9 cellular contexts compared by ENCODE assay signal in the genomic region with DNA sequence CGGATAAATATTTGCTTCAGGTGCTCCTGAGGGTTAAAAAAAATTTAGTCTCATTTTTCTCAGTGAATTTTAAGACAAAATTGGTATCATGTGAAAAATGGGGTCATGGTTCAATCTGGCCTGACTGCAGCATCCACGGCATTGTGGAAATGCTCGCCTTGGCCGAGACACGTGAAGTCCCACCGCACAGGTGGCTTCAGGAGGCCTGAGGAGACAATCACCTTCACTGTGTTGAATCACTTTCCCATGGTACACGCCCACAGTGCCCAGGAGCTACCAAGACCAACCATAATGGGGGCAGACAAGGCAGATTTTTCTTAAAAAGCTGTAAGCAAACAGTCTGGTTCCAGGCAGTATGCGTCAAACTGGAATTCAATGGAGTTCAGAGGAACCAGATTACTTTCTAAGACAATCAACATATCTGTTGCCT. TPM values are rescaled to one million over a fixed set of nuclear protein-coding genes. Genes with fewer than 3 reads are reported as not detected.
DNase-seq lines count a peak whose midpoint lies in the region; ATAC-seq and TF ChIP-seq lines count a peak whose summit lies in the region.
"Had no signal": no experiment of that assay in that cellular context is flagged by ENCODE, and none has a peak within 500 bp of the region (broad histone marks: within the 10 kb centered on the region; RNA-seq: fewer than 3 reads in every experiment).

No MANE protein-coding gene starts in this region.

- no peak for ATAC-seq in Panc1
- ATAC-seq in right cardiac atrium: no peak
- ATAC-seq: T-helper 17 cell had no signal

- H3K4me1 Mint-ChIP-seq in CD8-positive, alpha-beta memory T cell: peaks cover 8 to 20% (median 20%) of the 10 kb centered on the region in 3 donors

- POLR2A ChIA-PET in CD8-positive, alpha-beta memory T cell (lab: Charles Lee): no interaction called here
- POLR2A ChIA-PET in Panc1 (lab: Charles Lee): interaction anchor here (0.5 kb wide), 1 partner anchor 205 kb away, joined by 6 read pairs; no protein-coding TSS in a partner anchor

- no peaks in the 10 kb centered on the region for H3K9me3 Mint-ChIP-seq in CD8-positive, alpha-beta memory T cell

- BruUV-seq in Panc1 (replicated peaks; lab: Mats Ljungman, UMichigan): no TSS peak

- peaks cover 18% of the 10 kb centered on the region for H3K4me1 ChIP-seq in CD8-positive, alpha-beta memory T cell (ENCODE audit: insufficient read depth, low read length)
- H3K4me1 ChIP-seq in Panc1 (ENCODE audit: control insufficient read depth, insufficient read depth, low read length) (peaks cover 6% of the 10 kb centered on the region), right cardiac atrium (ENCODE audit: control insufficient read depth, insufficient read depth, low read length) (peaks cover 25% of the 10 kb centered on the region)

- peaks cover 0 to 58% (median 6%) of the 10 kb centered on the region in 3 donors for H3K36me3 Mint-ChIP-seq in CD8-positive, alpha-beta memory T cell

- H3K36me3 ChIP-seq in CD8-positive, alpha-beta memory T cell (ENCODE audit: insufficient read depth, low read length): peaks cover 12% of the 10 kb centered on the region
- H3K36me3 ChIP-seq in Panc1 (ENCODE audit: control insufficient read depth, insufficient read depth, low read length): peaks cover 11% of the 10 kb centered on the region

- H3K9me3 ChIP-seq in CD8-positive, alpha-beta memory T cell (ENCODE audit: low read length): no peaks in the 10 kb centered on the region
- H3K9me3 ChIP-seq in Panc1 (ENCODE audit: control insufficient read depth, insufficient read depth, low read depth, low read length): no peaks in the 10 kb centered on the region
- H3K9me3 ChIP-seq in right cardiac atrium (ENCODE audit: control insufficient read depth, low read length): no peaks in the 10 kb centered on the region

- H3K27me3 Mint-ChIP-seq in CD8-positive, alpha-beta memory T cell: no peaks in the 10 kb centered on the region
- H3K27me3 Mint-ChIP-seq: T-helper 17 cell had no signal

- TF ChIP-seq CTCF in Panc1 (IDR thresholded peaks at IDR 0.05): no peak

- no peak for DNase-seq in CD8-positive, alpha-beta memory T cell
- DNase-seq in Panc1 (ENCODE audit: low read depth, low spot score) (no peak), right cardiac atrium (no peak), NCI-H2171 treated with DMSO at 0.1 percent for 48 hours (lab: John Stamatoyannopoulos, UW) (no peak), T-helper 9 cell (no peak), NCI-H1436 treated with DMSO at 0.1 percent for 48 hours (lab: John Stamatoyannopoulos, UW) (no peak), NCI-H82 (lab: John Stamatoyannopoulos, UW) (no peak)
- DNase-seq: T-helper 17 cell had no signal

- in situ Hi-C loops in Panc1 (cut with HindIII; ENCODE audit: low pct_unique_long_range_greater_than_20kb, low sequenced_read_pairs): no loop called here

- intact Hi-C loops in Panc1 (cut with micrococcal nuclease; ENCODE audit: unreplicated experiment) (no loop called here), right cardiac atrium (cut with DNase I) (loop anchor here in 2 of 4 donors (10.0 kb wide), 1 partner anchor 107 kb away; a partner anchor contains a TSS)

- H3K27ac Mint-ChIP-seq in CD8-positive, alpha-beta memory T cell: peak overlapping the region in 4 of 8 donors; percentile 52 to 74 (median 64)

- H3K27me3 ChIP-seq in CD8-positive, alpha-beta memory T cell (ENCODE audit: insufficient read depth, low read length, poor library complexity, severe bottlenecking): no peaks in the 10 kb centered on the region
- H3K27me3 ChIP-seq in Panc1 (ENCODE audit: control insufficient read depth, insufficient read depth, low read length): no peaks in the 10 kb centered on the region
- no peaks in the 10 kb centered on the region for H3K27me3 ChIP-seq in right cardiac atrium (ENCODE audit: control insufficient read depth, insufficient read depth)

- H3K27ac ChIP-seq in CD8-positive, alpha-beta memory T cell (ENCODE audit: low read depth, low read length): peak overlapping the region; percentile 11
- H3K27ac ChIP-seq in Panc1 (ENCODE audit: low read length): peak overlapping the region; percentile 74; the same call in 1 of the 2 replicates
- peak overlapping the region; percentile 82 for H3K27ac ChIP-seq in right cardiac atrium (ENCODE audit: low read length)
- H3K27ac ChIP-seq in skin epidermis: peak overlapping the region in 15 of 21 experiments; percentile 5 to 67 (median 44)

- CTCF ChIA-PET in CD8-positive, alpha-beta memory T cell (lab: Charles Lee): interaction anchor here (1.5 kb wide), 1 partner anchor 169 kb away, joined by 4 read pairs; no protein-coding TSS in a partner anchor
- CTCF ChIA-PET in Panc1 (lab: Charles Lee): interaction anchor here (0.6 kb wide), 1 partner anchor 60 kb away, joined by 3 read pairs; no protein-coding TSS in a partner anchor

- 84% methylated on average over 8 of the region's 8 CpGs for WGBS in right cardiac atrium

- H3K4me3 Mint-ChIP-seq in CD8-positive, alpha-beta memory T cell: no peak overlapping the region
- H3K4me3 Mint-ChIP-seq: T-helper 17 cell had no signal

- no peak overlapping the region for H3K4me3 ChIP-seq in CD8-positive, alpha-beta memory T cell (ENCODE audit: low read length)
- H3K4me3 ChIP-seq in Panc1 (ENCODE audit: low read depth in 2 of 2, low read length in 2 of 2) (no peak overlapping the region), right cardiac atrium (ENCODE audit: low read length) (no peak overlapping the region), skin epidermis (no peak overlapping the region)

RNA-seq across cellular contexts. Expression of a gene that starts 11.0 kb away (rescaled TPM):
- 1 to 10 TPM; 5.2 to 5.6 TPM for total RNA-seq in CD8-positive, alpha-beta memory T cell
- polyA plus RNA-seq in CD8-positive, alpha-beta memory T cell: 2.6 TPM
- total RNA-seq in Panc1 (2021; ENCODE audit: unreplicated experiment) (17.8 TPM), right cardiac atrium (10 to 100 TPM in 1 of 4 donors, 1 to 10 TPM in 3; 4.0 to 11.9 (median 5.0) TPM)
- 13.0 TPM for polyA plus RNA-seq in Panc1 (2012; ENCODE audit: insufficient read length)
- polyA plus RNA-seq in right cardiac atrium: 9.3 TPM

RNA-seq across cellular contexts. Expression of a gene that starts 35.6 kb away (rescaled TPM):
- total RNA-seq in CD8-positive, alpha-beta memory T cell: 1 to 10 TPM; 6.8 to 7.8 TPM
- 12.7 TPM for polyA plus RNA-seq in CD8-positive, alpha-beta memory T cell
- total RNA-seq in Panc1 (2021; ENCODE audit: unreplicated experiment): 21.6 TPM
- polyA plus RNA-seq in Panc1 (2012; ENCODE audit: insufficient read length): 29.2 TPM
- total RNA-seq in right cardiac atrium: 1 to 10 TPM; 2.2 to 4.3 (median 3.2) TPM
- polyA plus RNA-seq in right cardiac atrium: 2.7 TPM

Comparison
In these comparisons a context has a peak if more than half of its experiments do, and no peak if none do; other contexts are left out.
1. H3K27ac ChIP-seq: peak in every context shown above with its lines; median percentile 82 in right cardiac atrium; 74 in Panc1; 44 in skin epidermis; 11 in CD8-positive, alpha-beta memory T cell.